Comparison of ENCODE assay signal across 11 cellular contexts in the genomic region with DNA sequence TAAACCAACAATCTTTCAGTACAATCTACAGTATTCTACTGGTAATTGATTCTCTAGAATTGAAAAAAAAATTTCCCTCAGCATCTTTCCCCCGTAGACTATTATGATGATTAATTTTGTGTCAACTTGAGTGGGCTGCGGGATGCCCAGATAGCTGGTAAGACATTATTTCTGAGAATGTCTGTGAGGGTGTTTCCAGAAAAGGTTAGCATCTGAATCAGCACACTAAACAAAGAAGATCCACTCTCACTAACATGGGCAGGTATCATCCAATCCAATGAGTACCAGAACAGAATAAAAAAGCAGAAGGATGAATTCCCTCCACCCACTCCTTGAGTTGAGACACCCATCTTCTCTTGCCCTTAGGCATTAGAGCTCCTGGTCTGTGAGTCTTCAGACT.
"Had no signal": no experiment of that assay in that cellular context is flagged by ENCODE, and none has a peak within 500 bp of the region (broad histone marks: within the 10 kb centered on the region; RNA-seq: fewer than 3 reads in every experiment).

No MANE protein-coding gene starts in this region.

- DNase-seq: colonic mucosa, foreskin keratinocyte, left cardiac atrium, lower lobe of right lung, retina, RPMI8226, transverse colon had no signal

- H3K4me3 Mint-ChIP-seq: mesothelial cell of epicardium had no signal

- ATAC-seq: foreskin keratinocyte, left cardiac atrium, lower lobe of right lung had no signal

- FAIRE-seq: bronchial epithelial cell, endothelial cell of umbilical vein had no signal

- H3K27ac Mint-ChIP-seq: mesothelial cell of epicardium had no signal

- H3K9me3 ChIP-seq: ascending aorta, colonic mucosa, lower lobe of right lung, transverse colon had no signal

- H3K4me1 Mint-ChIP-seq: mesothelial cell of epicardium had no signal
